In genomic region chr6:44667668-44668390, GRCh38 we compare ENCODE assay signal across 8 cellular contexts.
A peak's percentile ranks its signal among the peaks of the same experiment; 100 is the strongest.
DNase-seq lines count a peak whose midpoint lies in the region; ATAC-seq and TF ChIP-seq lines count a peak whose summit lies in the region.

No MANE protein-coding gene starts in this region.

- CTCF ChIA-PET in AG04449 (lab: Yijun Ruan, JAX) = interaction anchor here (0.8 to 10.3 kb wide), 8 partner anchors 8 to 95 kb away, joined by 3 to 81 read pairs (median 3); no protein-coding TSS in a partner anchor

- H3K4me3 ChIP-seq in AG04449 (ENCODE audit: low read depth, low read length) (no peak overlapping the region), retinal pigment epithelial cell (ENCODE audit: low read length) (no peak overlapping the region)

- POLR2A ChIA-PET in AG04449 (lab: Yijun Ruan, JAX) = interaction anchor here (0.9 kb wide), 1 partner anchor 29 kb away, joined by 6 read pairs; no protein-coding TSS in a partner anchor

- DNase-seq in AG04449 (ENCODE audit: low read depth, low spot score) (no peak), H4 (ENCODE audit: low spot score) (peak; percentile 74), retinal pigment epithelial cell (ENCODE audit: low read depth) (no peak), NCI-H774 (lab: John Stamatoyannopoulos, UW) (no peak), amniotic stem cell (lab: John Stamatoyannopoulos, UW) (no peak)
- DNase-seq in effector CD4-positive, alpha-beta T cell = peak; percentile 10

- peak; percentile 18 for ATAC-seq in SK-N-SH treated with all-trans-retinoic acid at 6 μM for 48 hours
- no peak for ATAC-seq in HG03135 (IDR thresholded peaks at IDR 0.05; ENCODE audit: unreplicated experiment)

- TF ChIP-seq CTCF in AG04449 (IDR thresholded peaks at IDR 0.05; ENCODE audit: insufficient read depth, low read length, missing control alignments) (peak; percentile 60), retinal pigment epithelial cell (conservative IDR thresholded peaks at IDR 0.05; ENCODE audit: low read depth, low read length) (peak; percentile 65)

TF ChIP-seq in SK-N-SH treated with all-trans-retinoic acid at 6 μM for 48 hours, 23 proteins besides CTCF, POLR2A, EP300 and RAD21:
- TF ChIP-seq, protein P1, sequence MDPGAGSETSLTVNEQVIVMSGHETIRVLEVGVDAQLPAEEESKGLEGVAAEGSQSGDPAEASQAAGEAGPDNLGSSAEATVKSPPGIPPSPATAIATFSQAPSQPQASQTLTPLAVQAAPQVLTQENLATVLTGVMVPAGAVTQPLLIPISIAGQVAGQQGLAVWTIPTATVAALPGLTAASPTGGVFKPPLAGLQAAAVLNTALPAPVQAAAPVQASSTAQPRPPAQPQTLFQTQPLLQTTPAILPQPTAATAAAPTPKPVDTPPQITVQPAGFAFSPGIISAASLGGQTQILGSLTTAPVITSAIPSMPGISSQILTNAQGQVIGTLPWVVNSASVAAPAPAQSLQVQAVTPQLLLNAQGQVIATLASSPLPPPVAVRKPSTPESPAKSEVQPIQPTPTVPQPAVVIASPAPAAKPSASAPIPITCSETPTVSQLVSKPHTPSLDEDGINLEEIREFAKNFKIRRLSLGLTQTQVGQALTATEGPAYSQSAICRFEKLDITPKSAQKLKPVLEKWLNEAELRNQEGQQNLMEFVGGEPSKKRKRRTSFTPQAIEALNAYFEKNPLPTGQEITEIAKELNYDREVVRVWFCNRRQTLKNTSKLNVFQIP (CRISPR knock-in tag; IDR thresholded peaks at IDR 0.05; ENCODE audit: borderline replicate concordance, low read depth) = no peak
- 0 out of 2 replicates have a peak, but pooled peaks have one; percentile 56 for TF ChIP-seq CSDC2 (CRISPR knock-in tag; IDR thresholded peaks at IDR 0.05)
- TF ChIP-seq ZNF8 (CRISPR knock-in tag; IDR thresholded peaks at IDR 0.05) = no peak
- no peak for TF ChIP-seq ZNF70 (CRISPR knock-in tag; IDR thresholded peaks at IDR 0.05)

Comparison
In these comparisons a context has a peak if more than half of its experiments do, and no peak if none do; other contexts are left out.
1. DNase-seq: peak in H4 (single experiment) and effector CD4-positive, alpha-beta T cell (single experiment); none in AG04449 (single experiment), retinal pigment epithelial cell (single experiment), NCI-H774 (single experiment) and amniotic stem cell (single experiment).